39 cellular contexts compared by ENCODE assay signal in genomic region chr9:90658783-90659182, GRCh38. TPM values are rescaled to one million over a fixed set of nuclear protein-coding genes. Genes with fewer than 3 reads are reported as not detected.
"Had no signal": no experiment of that assay in that cellular context is flagged by ENCODE, and none has a peak within 500 bp of the region (broad histone marks: within the 10 kb centered on the region; RNA-seq: fewer than 3 reads in every experiment).

No MANE protein-coding gene starts in this region.

- H3K36me3 ChIP-seq: MG63 had no signal

- H3K27me3 ChIP-seq: MG63 had no signal

- H3K4me3 ChIP-seq: MG63 had no signal

- DNase-seq: Karpas-422, Kasumi-1, MG63, MM.1S, MV-4-11, NCI-H1048, NCI-H1092, NCI-H1092 treated with DMSO at 0.1 percent for 48 hours, NCI-H1105, NCI-H1105 treated with DMSO at 0.1 percent for 48 hours, NCI-H1417, NCI-H1417 treated with DMSO at 0.1 percent for 48 hours, NCI-H1436, NCI-H1436 treated with DMSO at 0.1 percent for 48 hours, NCI-H146, NCI-H1694, NCI-H1694 treated with DMSO at 0.1 percent for 48 hours, NCI-H187, NCI-H187 treated with DMSO at 0.1 percent for 48 hours, NCI-H1930, NCI-H2029, NCI-H2029 treated with DMSO at 0.1 percent for 48 hours, NCI-H2081, NCI-H2081 treated with DMSO at 0.1 percent for 48 hours, NCI-H2107, NCI-H2171, NCI-H2171 treated with DMSO at 0.1 percent for 48 hours, NCI-H2227 treated with DMSO at 0.1 percent for 48 hours, NCI-H226, NCI-H345, NCI-H446, NCI-H446 treated with DMSO at 0.1 percent for 48 hours, NCI-H510A, NCI-H510A treated with DMSO at 0.1 percent for 48 hours, NCI-H524, NCI-H524 treated with DMSO at 0.1 percent for 48 hours had no signal

RNA-seq across cellular contexts. Expression of gene DIRAS2, which starts 16.2 kb away (rescaled TPM):
- total RNA-seq: LHCN-M2, M059J, MCF 10A had no signal
